27 cellular contexts compared by ENCODE assay signal in the genomic region with DNA sequence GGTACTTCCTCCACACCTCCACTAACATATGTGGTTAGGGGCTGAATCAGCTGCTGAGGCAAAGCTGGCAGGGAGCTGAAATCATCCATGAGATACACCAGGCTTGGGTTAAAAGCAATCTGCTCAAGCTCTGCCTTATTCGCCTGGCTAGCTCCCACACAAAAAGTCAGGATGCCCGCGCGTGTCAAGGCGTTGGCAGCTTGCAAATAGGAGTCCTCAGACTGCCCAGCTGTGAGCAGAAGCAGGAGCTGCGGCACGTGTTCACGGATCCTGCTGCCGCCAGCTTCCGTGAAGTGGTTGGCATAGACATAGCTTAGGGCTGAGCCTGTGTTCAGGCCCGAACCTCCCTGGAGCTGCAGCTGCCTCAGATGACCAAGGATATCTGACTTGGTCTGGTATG.
"Had no signal": no experiment of that assay in that cellular context is flagged by ENCODE, and none has a peak within 500 bp of the region (broad histone marks: within the 10 kb centered on the region; RNA-seq: fewer than 3 reads in every experiment).

No MANE protein-coding gene starts in this region.

- H3K36me3 Mint-ChIP-seq: activated CD8-positive, alpha-beta memory T cell treated with anti-CD3 and anti-CD28 coated beads, Interleukin-2, amount 10 ng/mL, durations not matched to agents 7 days and 5 days; natural killer cell; neural progenitor cell; stimulated activated memory B cell treated with anti-CD40 and anti-IgM and Interleukin-4, amounts not matched to agents 10 μg/mL and 1 μg/mL and 100 μg/mL, for 72 hours had no signal

- H3K27ac ChIP-seq: cardiac muscle cell, dorsolateral prefrontal cortex, left ventricle myocardium inferior, neural progenitor cell, suprapubic skin, tibial artery had no signal

- H3K27ac Mint-ChIP-seq: activated CD4-positive, alpha-beta T cell treated with anti-CD3 and anti-CD28 coated beads for 36 hours; activated CD8-positive, alpha-beta memory T cell treated with anti-CD3 and anti-CD28 coated beads, Interleukin-2, amount 10 ng/mL, durations not matched to agents 7 days and 5 days; activated CD8-positive, alpha-beta T cell treated with anti-CD3 and anti-CD28 coated beads, Interleukin-2, amount 10 ng/mL, durations not matched to agents 7 days and 5 days; activated naive CD4-positive, alpha-beta T cell treated with anti-CD3 and anti-CD28 coated beads, Interleukin-2, amount 50 U/mL, for 72 hours; activated T-helper 2 cell treated with anti-CD3 and anti-CD28 coated beads, Interferon-gamma antibody, Interleukin-2, Interleukin-4, amounts not matched to agents 10 μg/mL and 5 μg/mL and 100 μg/mL, durations not matched to agents 14 hours and 24 hours and 36 hours; natural killer cell; neural progenitor cell; stimulated activated memory B cell treated with anti-CD40 and anti-IgM and Interleukin-4, amounts not matched to agents 10 μg/mL and 1 μg/mL and 100 μg/mL, for 72 hours; stimulated activated naive CD8-positive, alpha-beta T cell treated with anti-CD3 and anti-CD28 coated beads, Interleukin-15, amount 100 ng/mL, for 72 hours had no signal

- H3K4me1 ChIP-seq: neural progenitor cell, suprapubic skin, tibial artery had no signal

- H3K27me3 ChIP-seq: cardiac muscle cell, neural progenitor cell, suprapubic skin, tibial artery had no signal

- H3K27me3 Mint-ChIP-seq: activated CD4-positive, alpha-beta T cell treated with anti-CD3 and anti-CD28 coated beads for 36 hours; activated CD8-positive, alpha-beta memory T cell treated with anti-CD3 and anti-CD28 coated beads, Interleukin-2, amount 10 ng/mL, durations not matched to agents 7 days and 5 days; stimulated activated naive CD8-positive, alpha-beta T cell treated with anti-CD3 and anti-CD28 coated beads, Interleukin-15, amount 100 ng/mL, for 72 hours had no signal

- H3K4me3 ChIP-seq: cardiac muscle cell, coronary artery, dorsolateral prefrontal cortex, left ventricle myocardium inferior, lung, neural progenitor cell, suprapubic skin, tibial artery had no signal

- H3K4me2 ChIP-seq: neural progenitor cell had no signal

- DNase-seq: activated CD4-positive, alpha-beta T cell treated with anti-CD3 and anti-CD28 coated beads for 36 hours; activated CD4-positive, CD25-positive, alpha-beta regulatory T cell; activated CD8-positive, alpha-beta memory T cell treated with anti-CD3 and anti-CD28 coated beads, Interleukin-2, amount 10 ng/mL, durations not matched to agents 7 days and 5 days; activated CD8-positive, alpha-beta T cell treated with anti-CD3 and anti-CD28 coated beads, Interleukin-2, amount 10 ng/mL, durations not matched to agents 7 days and 5 days; activated T-cell treated with anti-CD3 and anti-CD28 coated beads, Interleukin-2, amount 50 U/mL, for 48 hours; dorsolateral prefrontal cortex; effector memory CD4-positive, alpha-beta T cell; kidney glomerular epithelial cell; left ventricle myocardium inferior; midbrain; natural killer cell; retina; small intestine; stimulated activated CD4-positive, alpha-beta T cell treated with anti-CD3 and anti-CD28 coated beads, Interleukin-1b, Interleukin-23, amount 100 ng/mL, for 48 hours; stimulated activated CD4-positive, alpha-beta T cell treated with anti-CD3 and anti-CD28 coated beads, Interleukin-4, amount 100 ng/mL, for 4 hours; stimulated activated CD8-positive, alpha-beta memory T cell treated with anti-CD3 and anti-CD28 coated beads, Interleukin-4, amount 100 ng/mL, for 48 hours; stimulated activated naive CD8-positive, alpha-beta T cell treated with anti-CD3 and anti-CD28 coated beads, Interleukin-15, amount 100 ng/mL, for 72 hours; tibial artery had no signal

- H3K9me3 ChIP-seq: suprapubic skin, tibial artery had no signal

- H3K9ac ChIP-seq: neural progenitor cell had no signal

- H3K4me1 Mint-ChIP-seq: activated CD4-positive, alpha-beta T cell treated with anti-CD3 and anti-CD28 coated beads for 36 hours; activated CD8-positive, alpha-beta memory T cell treated with anti-CD3 and anti-CD28 coated beads, Interleukin-2, amount 10 ng/mL, durations not matched to agents 7 days and 5 days; natural killer cell; neural progenitor cell; stimulated activated memory B cell treated with anti-CD40 and anti-IgM and Interleukin-4, amounts not matched to agents 10 μg/mL and 1 μg/mL and 100 μg/mL, for 72 hours; stimulated activated naive CD8-positive, alpha-beta T cell treated with anti-CD3 and anti-CD28 coated beads, Interleukin-15, amount 100 ng/mL, for 72 hours had no signal

- ATAC-seq: activated CD4-positive, alpha-beta T cell treated with anti-CD3 and anti-CD28 coated beads for 36 hours; activated CD8-positive, alpha-beta memory T cell treated with anti-CD3 and anti-CD28 coated beads, Interleukin-2, amount 10 ng/mL, durations not matched to agents 7 days and 5 days; activated CD8-positive, alpha-beta T cell treated with anti-CD3 and anti-CD28 coated beads, Interleukin-2, amount 10 ng/mL, durations not matched to agents 7 days and 5 days; activated naive CD4-positive, alpha-beta T cell treated with anti-CD3 and anti-CD28 coated beads, Interleukin-2, amount 50 U/mL, for 72 hours; natural killer cell; sciatic nerve; stimulated activated memory B cell treated with anti-CD40 and anti-IgM and Interleukin-4, amounts not matched to agents 10 μg/mL and 1 μg/mL and 100 μg/mL, for 72 hours; stimulated activated naive CD8-positive, alpha-beta T cell treated with anti-CD3 and anti-CD28 coated beads, Interleukin-15, amount 100 ng/mL, for 72 hours had no signal

- H3K9me3 Mint-ChIP-seq: activated naive CD4-positive, alpha-beta T cell treated with anti-CD3 and anti-CD28 coated beads, Interleukin-2, amount 50 U/mL, for 72 hours; activated T-helper 2 cell treated with anti-CD3 and anti-CD28 coated beads, Interferon-gamma antibody, Interleukin-2, Interleukin-4, amounts not matched to agents 10 μg/mL and 5 μg/mL and 100 μg/mL, durations not matched to agents 14 hours and 24 hours and 36 hours; natural killer cell; stimulated activated memory B cell treated with anti-CD40 and anti-IgM and Interleukin-4, amounts not matched to agents 10 μg/mL and 1 μg/mL and 100 μg/mL, for 72 hours; stimulated activated naive CD8-positive, alpha-beta T cell treated with anti-CD3 and anti-CD28 coated beads, Interleukin-15, amount 100 ng/mL, for 72 hours had no signal

- H2AFZ ChIP-seq: neural progenitor cell had no signal

- H3K4me3 Mint-ChIP-seq: activated CD4-positive, alpha-beta T cell treated with anti-CD3 and anti-CD28 coated beads for 36 hours; activated CD8-positive, alpha-beta memory T cell treated with anti-CD3 and anti-CD28 coated beads, Interleukin-2, amount 10 ng/mL, durations not matched to agents 7 days and 5 days; activated CD8-positive, alpha-beta T cell treated with anti-CD3 and anti-CD28 coated beads, Interleukin-2, amount 10 ng/mL, durations not matched to agents 7 days and 5 days; natural killer cell; neural progenitor cell; stimulated activated memory B cell treated with anti-CD40 and anti-IgM and Interleukin-4, amounts not matched to agents 10 μg/mL and 1 μg/mL and 100 μg/mL, for 72 hours; stimulated activated naive CD8-positive, alpha-beta T cell treated with anti-CD3 and anti-CD28 coated beads, Interleukin-15, amount 100 ng/mL, for 72 hours had no signal

- H3K36me3 ChIP-seq: cardiac muscle cell, neural progenitor cell had no signal
